In genomic region chr2:71609029-71609428, GRCh38 we compare ENCODE assay signal across 19 cellular contexts.
DNase-seq lines count a peak whose midpoint lies in the region; ATAC-seq, FAIRE-seq and TF ChIP-seq lines count a peak whose summit lies in the region.
"Had no signal": no experiment of that assay in that cellular context is flagged by ENCODE, and none has a peak within 500 bp of the region (broad histone marks: within the 10 kb centered on the region; RNA-seq: fewer than 3 reads in every experiment).

No MANE protein-coding gene starts in this region.

- POLR2A ChIA-PET in HepG2 (lab: Yijun Ruan, JAX): no interaction called here

- no peak for FAIRE-seq in HepG2 (lab: Jason Lieb, UNC)
- peak; percentile 30 for FAIRE-seq in urothelium cell line (lab: Jason Lieb, UNC)

- no peaks in the 10 kb centered on the region for H3K27me3 ChIP-seq in right lobe of liver
- no peaks in the 10 kb centered on the region; a peak in 1 of 5 replicates for H3K27me3 ChIP-seq in HepG2 (ENCODE audit: control insufficient read depth in 1 of 2, insufficient read depth in 2 of 2, low read length in 2 of 2)
- H3K27me3 ChIP-seq: gastrocnemius medialis had no signal

- H3K79me2 ChIP-seq in HepG2 (ENCODE audit: insufficient read depth, low read length): no peaks in the 10 kb centered on the region

- no peak for TF ChIP-seq CTCF in right lobe of liver (IDR thresholded peaks at IDR 0.05)
- no peak for TF ChIP-seq CTCF in HepG2 (CRISPR knock-in tag; IDR thresholded peaks at IDR 0.05)

- no peak overlapping the region for H2AFZ ChIP-seq in HepG2 (ENCODE audit: low read length)

- TF ChIP-seq EP300 in HepG2 (IDR thresholded peaks at IDR 0.05; ENCODE audit: low read depth in 2 of 2, low read length in 2 of 2) (no peak), HepG2 (CRISPR knock-in tag; IDR thresholded peaks at IDR 0.05; ENCODE audit: borderline replicate concordance) (no peak)

- no peaks in the 10 kb centered on the region for H3K9me3 ChIP-seq in right lobe of liver
- H3K9me3 ChIP-seq in HepG2 (ENCODE audit: low read length): no peaks in the 10 kb centered on the region
- H3K9me3 ChIP-seq: gastrocnemius medialis had no signal

- in situ Hi-C loops in HepG2 (cut with HindIII; ENCODE audit: extremely low pct_ligation_motif_present, low pct_unique_long_range_greater_than_20kb): no loop called here

- CTCF ChIA-PET in HepG2 (lab: Yijun Ruan, JAX; ENCODE audit: low intra/inter-chr PET ratio, low total read pairs): interaction anchor here (1.6 kb wide), 1 partner anchor 190 kb away, joined by 18 read pairs; no protein-coding TSS in a partner anchor

- H4K20me1 ChIP-seq in HepG2 (ENCODE audit: insufficient read depth, low read length): no peaks in the 10 kb centered on the region

- H3K27ac ChIP-seq in right lobe of liver: no peak overlapping the region
- H3K27ac ChIP-seq in HepG2 (ENCODE audit: extremely low read length, insufficient read depth, low read length): no peak overlapping the region

- DNase-seq in right lobe of liver: peak in 2 of 3 donors; percentile 27 to 33
- no peak for DNase-seq in HepG2 (ENCODE audit: low spot score)
- DNase-seq in activated CD8-positive, alpha-beta memory T cell treated with anti-CD3 and anti-CD28 coated beads, Interleukin-2, amount 50 U/mL, for 4 hours: peak; percentile 7
- peak; percentile 37 for DNase-seq in left lobe of liver (ENCODE audit: low spot score)
- DNase-seq in urothelium cell line (ENCODE audit: low spot score): no peak
- no peak for DNase-seq in GM19238 (ENCODE audit: insufficient read length, low spot score)
- DNase-seq in NOMO-1 treated with dmso at 0.1 percent for 144 hours (lab: John Stamatoyannopoulos, UW; ENCODE audit: unreplicated experiment): no peak
- DNase-seq in NCI-H1417 treated with DMSO at 0.1 percent for 48 hours (lab: John Stamatoyannopoulos, UW): no peak
- DNase-seq: activated CD4-positive, alpha-beta T cell treated with anti-CD3 and anti-CD28 coated beads, Interleukin-2, amount 50 U/mL, for 48 hours; anterior cingulate cortex; HCEC 1CT; immature natural killer cell; mesendoderm; NCI-H2029 treated with DMSO at 0.1 percent for 48 hours; NCI-H524; OCI-M1; stimulated activated CD4-positive, alpha-beta T cell treated with anti-CD3 and anti-CD28 coated beads, Interleukin-4, amount 100 ng/mL, for 1 hour; substantia nigra had no signal

- TF ChIP-seq POLR2A in right lobe of liver (IDR thresholded peaks at IDR 0.05): no peak
- no peak for TF ChIP-seq POLR2A in HepG2 (IDR thresholded peaks at IDR 0.05; ENCODE audit: insufficient read depth in 1 of 2, low read depth in 2 of 2, low read length in 2 of 2)

- H3K4me3 ChIP-seq in right lobe of liver (no peak overlapping the region), HepG2 (replicated peaks in 1 of 3; ENCODE audit: insufficient read depth in 1 of 3, low read depth in 2 of 3, low read length in 3 of 3) (no peak overlapping the region)
- H3K4me3 ChIP-seq: gastrocnemius medialis had no signal

- H3K4me2 ChIP-seq in HepG2 (ENCODE audit: low read depth, low read length): no peak overlapping the region

- no TSS peak for BruUV-seq in HepG2 (replicated peaks; lab: Mats Ljungman, UMichigan)

- H3K4me1 ChIP-seq in right lobe of liver: no peaks in the 10 kb centered on the region
- H3K4me1 ChIP-seq in HepG2 (ENCODE audit: insufficient read depth, low read length): no peaks in the 10 kb centered on the region

- TF ChIP-seq RAD21 in HepG2 (CRISPR knock-in tag; IDR thresholded peaks at IDR 0.05): no peak

- H3K9ac ChIP-seq in HepG2 (ENCODE audit: insufficient read depth, low read depth, low read length): no peak overlapping the region

- peaks cover 0 to 5% (median 0%) of the 10 kb centered on the region in 4 donors for H3K36me3 ChIP-seq in right lobe of liver
- no peaks in the 10 kb centered on the region for H3K36me3 ChIP-seq in HepG2 (replicated peaks in 1 of 2; ENCODE audit: control insufficient read depth in 1 of 2, insufficient read depth in 2 of 2, low read length in 2 of 2)

- no CpG with 5 or more reads among the region's 1 CpG for WGBS in right lobe of liver (ENCODE audit: insufficient coverage, low coverage, low lambda C conversion rate, missing lambda C conversion rate)
- WGBS in HepG2 (ENCODE audit: low lambda C conversion rate): 17% methylated on average over 1 of the region's 1 CpG

- ATAC-seq in right lobe of liver (no peak), HepG2 (no peak), left lobe of liver (no peak)
- ATAC-seq: gastrocnemius medialis had no signal

- intact Hi-C loops in right lobe of liver (cut with DNase I) (no loop called here), HepG2 (cut with micrococcal nuclease; ENCODE audit: unreplicated experiment) (no loop called here)

TF ChIP-seq in HepG2, 621 proteins besides CTCF, POLR2A, EP300 and RAD21:
- TF ChIP-seq KLF13 (CRISPR knock-in tag; IDR thresholded peaks at IDR 0.05) (no peak), ZNF839 (CRISPR knock-in tag; IDR thresholded peaks at IDR 0.05; ENCODE audit: borderline replicate concordance) (no peak), CEBPZ (IDR thresholded peaks at IDR 0.05; ENCODE audit: low read length) (no peak)

Comparison
In these comparisons a context has a peak if more than half of its experiments do, and no peak if none do; other contexts are left out.
1. DNase-seq: peak in right lobe of liver (2 of 3), activated CD8-positive, alpha-beta memory T cell treated with anti-CD3 and anti-CD28 coated beads, Interleukin-2, amount 50 U/mL, for 4 hours (single experiment) and left lobe of liver (single experiment); none in HepG2 (single experiment), urothelium cell line (single experiment), GM19238 (single experiment), NOMO-1 treated with dmso at 0.1 percent for 144 hours (single experiment) and NCI-H1417 treated with DMSO at 0.1 percent for 48 hours (single experiment).